16 cellular contexts compared by ENCODE assay signal in the genomic region with DNA sequence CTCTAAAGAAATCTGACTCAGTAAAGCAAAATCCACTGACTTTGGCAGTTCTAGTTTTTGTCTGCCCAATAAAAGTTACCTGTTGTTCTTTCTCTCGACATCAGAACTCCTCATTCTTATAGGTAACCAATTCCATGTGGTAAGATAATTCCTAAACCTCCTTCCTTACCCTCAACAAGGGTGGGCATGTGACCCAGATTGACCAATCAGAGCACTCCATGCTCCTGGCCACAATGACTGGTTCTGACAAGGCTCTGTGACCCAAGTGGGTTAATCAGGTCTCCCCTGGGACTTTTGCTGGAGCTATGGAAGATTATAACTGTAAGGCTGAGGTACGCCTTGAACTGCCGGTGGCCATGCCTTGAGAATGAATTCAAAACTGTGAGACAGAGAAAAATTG. TPM values are rescaled to one million over a fixed set of nuclear protein-coding genes. Genes with fewer than 3 reads are reported as not detected.
DNase-seq lines count a peak whose midpoint lies in the region; ATAC-seq and TF ChIP-seq lines count a peak whose summit lies in the region.
"Had no signal": no experiment of that assay in that cellular context is flagged by ENCODE, and none has a peak within 500 bp of the region (broad histone marks: within the 10 kb centered on the region; RNA-seq: fewer than 3 reads in every experiment).

No MANE protein-coding gene starts in this region.

- H3K4me3 Mint-ChIP-seq in CD4-positive, alpha-beta memory T cell, result peak overlapping the region in 4 of 8 donors; percentile 77 to 88 (median 86)
- no peak overlapping the region for H3K4me3 Mint-ChIP-seq in immature natural killer cell

- intact Hi-C loops in CD4-positive, alpha-beta memory T cell (cut with micrococcal nuclease), result no loop called here
- intact Hi-C loops in ovary (cut with DNase I), result loop anchor here in 1 of 4 donors (5.0 kb wide), 1 partner anchor 218 kb away; no protein-coding TSS in a partner anchor

- no peak overlapping the region for H3K4me3 ChIP-seq in CD4-positive, alpha-beta memory T cell (ENCODE audit: low read length in 2 of 2)
- H3K4me3 ChIP-seq in ovary, result no peak overlapping the region
- H3K4me3 ChIP-seq: gastroesophageal sphincter, left lung had no signal

- peak; percentile 13 for ATAC-seq in GM18907 (IDR thresholded peaks at IDR 0.05; ENCODE audit: unreplicated experiment)
- peak; percentile 25 for ATAC-seq in HG03354 (IDR thresholded peaks at IDR 0.05; ENCODE audit: poor library complexity, severe bottlenecking, unreplicated experiment)
- ATAC-seq: gastroesophageal sphincter, left lung had no signal

- TF ChIP-seq CTCF in ovary (IDR thresholded peaks at IDR 0.05), result no peak

- peaks cover 17% of the 10 kb centered on the region for H3K36me3 ChIP-seq in CD4-positive, alpha-beta memory T cell (ENCODE audit: insufficient read depth, low read length)
- H3K36me3 ChIP-seq in ovary, result no peaks in the 10 kb centered on the region

- H3K27me3 ChIP-seq in CD4-positive, alpha-beta memory T cell (ENCODE audit: insufficient read depth, low read length), result no peaks in the 10 kb centered on the region
- no peaks in the 10 kb centered on the region for H3K27me3 ChIP-seq in ovary
- H3K27me3 ChIP-seq: gastroesophageal sphincter, left lung had no signal

- H3K36me3 Mint-ChIP-seq in CD4-positive, alpha-beta memory T cell, result peaks cover 44 to 57% of the 10 kb centered on the region in 2 donors
- peaks cover 5 to 17% (median 6%) of the 10 kb centered on the region in 3 donors for H3K36me3 Mint-ChIP-seq in immature natural killer cell

- 86 to 95% (median 90%) methylated on average over 3 of the region's 3 CpGs for WGBS in ovary, 3 donors

- H3K9me3 ChIP-seq in CD4-positive, alpha-beta memory T cell (ENCODE audit: control insufficient read depth in 1 of 2, low read length in 2 of 2), result no peaks in the 10 kb centered on the region
- no peaks in the 10 kb centered on the region for H3K9me3 ChIP-seq in ovary
- H3K9me3 ChIP-seq: Caco-2, gastroesophageal sphincter, left lung had no signal

- peak overlapping the region; percentile 61 to 95 (median 93) for H3K27ac Mint-ChIP-seq in CD4-positive, alpha-beta memory T cell
- peak overlapping the region in 1 of 6 donors; percentile 45 for H3K27ac Mint-ChIP-seq in immature natural killer cell

- H3K4me1 ChIP-seq in CD4-positive, alpha-beta memory T cell (ENCODE audit: insufficient read depth, low read length), result peaks cover 31% of the 10 kb centered on the region
- no peaks in the 10 kb centered on the region for H3K4me1 ChIP-seq in ovary (ENCODE audit: insufficient read depth)
- H3K4me1 ChIP-seq: Caco-2, gastroesophageal sphincter had no signal

- POLR2A ChIA-PET in CD4-positive, alpha-beta memory T cell (lab: Charles Lee; ENCODE audit: partially characterized antibody), result interaction anchor here (1.1 kb wide), 1 partner anchor 27 kb away, joined by 5 read pairs; no protein-coding TSS in a partner anchor

- CTCF ChIA-PET in CD4-positive, alpha-beta memory T cell (lab: Charles Lee; ENCODE audit: partially characterized antibody), result interaction anchor here (0.8 to 7.2 kb wide), 7 partner anchors 26 to 230 kb away, joined by 3 to 214 read pairs (median 5); a partner anchor contains a TSS

- TF ChIP-seq EP300 in ovary (IDR thresholded peaks at IDR 0.05), result no peak

- peaks cover 27 to 43% (median 29%) of the 10 kb centered on the region in 4 donors for H3K4me1 Mint-ChIP-seq in CD4-positive, alpha-beta memory T cell
- H3K4me1 Mint-ChIP-seq in immature natural killer cell, result peaks cover 0 to 2% of the 10 kb centered on the region in 2 donors

- H3K9me3 Mint-ChIP-seq in CD4-positive, alpha-beta memory T cell, result no peaks in the 10 kb centered on the region
- H3K9me3 Mint-ChIP-seq in immature natural killer cell, result no peaks in the 10 kb centered on the region

- H3K27me3 Mint-ChIP-seq in CD4-positive, alpha-beta memory T cell, result no peaks in the 10 kb centered on the region
- H3K27me3 Mint-ChIP-seq in immature natural killer cell (ENCODE audit: low read depth in 3 of 3), result no peaks in the 10 kb centered on the region

- peak overlapping the region; percentile 37 for H3K27ac ChIP-seq in CD4-positive, alpha-beta memory T cell (ENCODE audit: low read depth, low read length)
- H3K27ac ChIP-seq in ovary, result no peak overlapping the region
- H3K27ac ChIP-seq: gastroesophageal sphincter, left lung had no signal

- TF ChIP-seq POLR2A in ovary (IDR thresholded peaks at IDR 0.05), result no peak

- no peak for DNase-seq in CD4-positive, alpha-beta memory T cell
- DNase-seq in amniotic epithelial cell (ENCODE audit: low read depth) (peak; percentile 37), activated gamma-delta T cell treated with Interleukin-2 at 50 U/mL for 16 hours (no peak), immature natural killer cell (no peak), NCI-H2081 (lab: John Stamatoyannopoulos, UW) (no peak), ovary (no peak)
- DNase-seq: Caco-2, cortex of kidney, left lung, NCI-H1436, T1000 had no signal

RNA-seq across cellular contexts. Expression of a gene that starts 31.7 kb away (rescaled TPM):
- 10 to 100 TPM; 76.4 to 84.0 TPM for total RNA-seq in CD4-positive, alpha-beta memory T cell
- 10 to 100 TPM; 65.8 to 81.3 TPM for polyA plus RNA-seq in CD4-positive, alpha-beta memory T cell
- polyA plus RNA-seq in immature natural killer cell (10 to 100 TPM; 22.7 to 28.8 (median 27.9) TPM), ovary (10 to 100 TPM in 1 of 2 donors, 1 to 10 TPM in 1; 9.9 to 11.2 TPM)
- total RNA-seq in ovary, result 10 to 100 TPM; 16.4 to 35.9 (median 20.7) TPM

RNA-seq across cellular contexts. Expression of a gene that starts 32.1 kb away (rescaled TPM):
- total RNA-seq in CD4-positive, alpha-beta memory T cell, result 10 to 100 TPM; 19.5 to 20.0 TPM
- polyA plus RNA-seq in CD4-positive, alpha-beta memory T cell, result 10 to 100 TPM; 14.3 to 15.9 TPM
- 1 to 10 TPM; 8.2 to 9.9 (median 8.8) TPM for polyA plus RNA-seq in immature natural killer cell
- 10 to 100 TPM in 5 of 7 donors, 1 to 10 TPM in 2; 6.7 to 13.1 (median 11.2) TPM for total RNA-seq in ovary
- 1 to 10 TPM; 5.1 to 7.8 TPM for polyA plus RNA-seq in ovary

RNA-seq across cellular contexts. Expression of a gene that starts 41.5 kb away (rescaled TPM):
- 1 to 10 TPM; 1.6 to 1.9 TPM for total RNA-seq in CD4-positive, alpha-beta memory T cell
- polyA plus RNA-seq in CD4-positive, alpha-beta memory T cell, result under 1 TPM in 1 of 2 donors, not detected in 1; 0.66 TPM
- under 1 TPM in 1 of 3 donors, not detected in 2; 0.09 TPM for polyA plus RNA-seq in immature natural killer cell
- under 1 TPM in 4 of 7 donors, not detected in 3; 0.11 to 0.48 (median 0.18) TPM for total RNA-seq in ovary
- polyA plus RNA-seq in ovary, result under 1 TPM in 1 of 2 donors, not detected in 1; 0.02 TPM
- total RNA-seq: Caco-2, H4, HT-29, left lung had no signal
